Comparison of ENCODE assay signal across 8 cellular contexts in genomic region chr5:139649082-139649991, GRCh38. TPM values are rescaled to one million over a fixed set of nuclear protein-coding genes. Genes with fewer than 3 reads are reported as not detected.
DNase-seq lines count a peak whose midpoint lies in the region; ATAC-seq and TF ChIP-seq lines count a peak whose summit lies in the region.

No MANE protein-coding gene starts in this region.

- H3K9me3 ChIP-seq in CD4-positive, alpha-beta memory T cell (ENCODE audit: control insufficient read depth in 1 of 2, low read length in 2 of 2), result no peaks in the 10 kb centered on the region
- H3K9me3 ChIP-seq in HUES64 (ENCODE audit: insufficient read depth, low read depth, low read length) (no peaks in the 10 kb centered on the region), right cardiac atrium (ENCODE audit: control insufficient read depth, low read length) (no peaks in the 10 kb centered on the region), sigmoid colon (no peaks in the 10 kb centered on the region)

- TF ChIP-seq CTCF in sigmoid colon (IDR thresholded peaks at IDR 0.05), result no peak

- H3K4me3 Mint-ChIP-seq in CD4-positive, alpha-beta memory T cell, result peak overlapping the region; percentile 76 to 89 (median 84)
- peak overlapping the region; percentile 73 for H3K4me3 Mint-ChIP-seq in activated T-helper 2 cell treated with anti-CD3 and anti-CD28 coated beads, Interferon-gamma antibody, Interleukin-2, Interleukin-4, amounts not matched to agents 10 μg/mL and 5 μg/mL and 100 μg/mL, durations not matched to agents 14 hours and 24 hours and 36 hours (ENCODE audit: low read depth)

- H3K27ac Mint-ChIP-seq in CD4-positive, alpha-beta memory T cell, result peak overlapping the region in 1 of 7 donors; percentile 74
- no peak overlapping the region for H3K27ac Mint-ChIP-seq in activated T-helper 2 cell treated with anti-CD3 and anti-CD28 coated beads, Interferon-gamma antibody, Interleukin-2, Interleukin-4, amounts not matched to agents 10 μg/mL and 5 μg/mL and 100 μg/mL, durations not matched to agents 14 hours and 24 hours and 36 hours

- TF ChIP-seq POLR2A in sigmoid colon (IDR thresholded peaks at IDR 0.05), result no peak

- WGBS in HUES64, result under 1% methylated on average over 75 of the region's 77 CpGs
- WGBS in right cardiac atrium, result under 1% methylated on average over 77 of the region's 77 CpGs
- WGBS in sigmoid colon, 2 donors, result 0 to 1% methylated on average over 77 of the region's 77 CpGs

- H3K36me3 Mint-ChIP-seq in CD4-positive, alpha-beta memory T cell, result no peaks in the 10 kb centered on the region
- H3K36me3 Mint-ChIP-seq in activated T-helper 2 cell treated with anti-CD3 and anti-CD28 coated beads, Interferon-gamma antibody, Interleukin-2, Interleukin-4, amounts not matched to agents 10 μg/mL and 5 μg/mL and 100 μg/mL, durations not matched to agents 14 hours and 24 hours and 36 hours (ENCODE audit: low read depth), result peaks cover 2% of the 10 kb centered on the region

- no peaks in the 10 kb centered on the region for H3K36me3 ChIP-seq in CD4-positive, alpha-beta memory T cell (ENCODE audit: insufficient read depth, low read length)
- no peaks in the 10 kb centered on the region for H3K36me3 ChIP-seq in HUES64 (ENCODE audit: insufficient read depth, low read length)
- no peaks in the 10 kb centered on the region for H3K36me3 ChIP-seq in sigmoid colon

- POLR2A ChIA-PET in CD4-positive, alpha-beta memory T cell (lab: Charles Lee; ENCODE audit: partially characterized antibody), result interaction anchor here (1.4 to 2.5 kb wide), 2 partner anchors 12 to 41 kb away, joined by 3 to 28 read pairs; no protein-coding TSS in a partner anchor

- peak overlapping the region; percentile 79 for H3K9ac ChIP-seq in HUES64 (ENCODE audit: low read depth, low read length)

- H3K4me3 ChIP-seq in CD4-positive, alpha-beta memory T cell (ENCODE audit: low read length in 2 of 2), result peak overlapping the region in 1 of 2 donors; percentile 27
- peak overlapping the region; percentile 87 for H3K4me3 ChIP-seq in HUES64 (ENCODE audit: low read length)
- H3K4me3 ChIP-seq in right cardiac atrium (ENCODE audit: low read length), result peak overlapping the region; percentile 90
- H3K4me3 ChIP-seq in sigmoid colon, result peak overlapping the region; percentile 65 to 92 (median 76)

- no peak overlapping the region for H3K27ac ChIP-seq in CD4-positive, alpha-beta memory T cell (ENCODE audit: low read depth, low read length)
- peak overlapping the region; percentile 94 for H3K27ac ChIP-seq in HUES64 (ENCODE audit: low read depth, low read length)
- H3K27ac ChIP-seq in right cardiac atrium (ENCODE audit: low read length), result peak overlapping the region; percentile 92
- H3K27ac ChIP-seq in sigmoid colon, result peak overlapping the region; percentile 92 to 95 (median 94)

- DNase-seq in CD4-positive, alpha-beta memory T cell, result no peak
- DNase-seq in activated T-helper 2 cell treated with anti-CD3 and anti-CD28 coated beads, Interferon-gamma antibody, Interleukin-2, Interleukin-4, amounts not matched to agents 10 μg/mL and 5 μg/mL and 100 μg/mL, durations not matched to agents 14 hours and 24 hours and 36 hours (ENCODE audit: low spot score), result no peak
- peak in 2 of 3 donors; percentile 72 to 79 for DNase-seq in right cardiac atrium
- peak; percentile 69 for DNase-seq in sigmoid colon
- no peak for DNase-seq in NCI-H146 (lab: John Stamatoyannopoulos, UW)
- no peak for DNase-seq in AG08396 (ENCODE audit: low spot score)

- peaks cover 37% of the 10 kb centered on the region for H3K4me1 ChIP-seq in CD4-positive, alpha-beta memory T cell (ENCODE audit: insufficient read depth, low read length)
- peaks cover 38% of the 10 kb centered on the region for H3K4me1 ChIP-seq in HUES64 (ENCODE audit: insufficient read depth, low read length)
- peaks cover 16% of the 10 kb centered on the region for H3K4me1 ChIP-seq in right cardiac atrium (ENCODE audit: control insufficient read depth, insufficient read depth, low read length)
- peaks cover 0 to 71% (median 69%) of the 10 kb centered on the region in 4 donors for H3K4me1 ChIP-seq in sigmoid colon

- no peak for TF ChIP-seq EP300 in sigmoid colon (IDR thresholded peaks at IDR 0.05)

- ATAC-seq in right cardiac atrium (peak; percentile 0 to 1), HG02840 (IDR thresholded peaks at IDR 0.05; ENCODE audit: low FRiP score, unreplicated experiment) (no peak)

- peaks cover 12 to 65% (median 24%) of the 10 kb centered on the region in 4 donors for H3K4me1 Mint-ChIP-seq in CD4-positive, alpha-beta memory T cell
- peaks cover 28% of the 10 kb centered on the region for H3K4me1 Mint-ChIP-seq in activated T-helper 2 cell treated with anti-CD3 and anti-CD28 coated beads, Interferon-gamma antibody, Interleukin-2, Interleukin-4, amounts not matched to agents 10 μg/mL and 5 μg/mL and 100 μg/mL, durations not matched to agents 14 hours and 24 hours and 36 hours (ENCODE audit: low read depth)

- H3K27me3 ChIP-seq in CD4-positive, alpha-beta memory T cell (ENCODE audit: insufficient read depth, low read length), result peaks cover 41% of the 10 kb centered on the region
- H3K27me3 ChIP-seq in HUES64 (ENCODE audit: insufficient read depth, low read length) (peaks cover 32% of the 10 kb centered on the region), right cardiac atrium (ENCODE audit: control insufficient read depth, insufficient read depth) (no peaks in the 10 kb centered on the region), sigmoid colon (peaks cover 0 to 20% (median 0%) of the 10 kb centered on the region in 3 donors)

- peaks cover 38 to 51% of the 10 kb centered on the region in 2 donors for H3K27me3 Mint-ChIP-seq in CD4-positive, alpha-beta memory T cell
- H3K27me3 Mint-ChIP-seq in activated T-helper 2 cell treated with anti-CD3 and anti-CD28 coated beads, Interferon-gamma antibody, Interleukin-2, Interleukin-4, amounts not matched to agents 10 μg/mL and 5 μg/mL and 100 μg/mL, durations not matched to agents 14 hours and 24 hours and 36 hours (ENCODE audit: low read depth), result peaks cover 61% of the 10 kb centered on the region

- peaks cover 0 to 2% (median 0%) of the 10 kb centered on the region in 8 donors for H3K9me3 Mint-ChIP-seq in CD4-positive, alpha-beta memory T cell
- H3K9me3 Mint-ChIP-seq in activated T-helper 2 cell treated with anti-CD3 and anti-CD28 coated beads, Interferon-gamma antibody, Interleukin-2, Interleukin-4, amounts not matched to agents 10 μg/mL and 5 μg/mL and 100 μg/mL, durations not matched to agents 14 hours and 24 hours and 36 hours, result no peaks in the 10 kb centered on the region

- CTCF ChIA-PET in CD4-positive, alpha-beta memory T cell (lab: Charles Lee; ENCODE audit: partially characterized antibody), result interaction anchor here (1.0 to 1.9 kb wide), 3 partner anchors 13 to 126 kb away, joined by 3 to 7 read pairs (median 3); no protein-coding TSS in a partner anchor

- intact Hi-C loops in CD4-positive, alpha-beta memory T cell (cut with micrococcal nuclease), result no loop called here
- intact Hi-C loops in activated T-helper 2 cell treated with anti-CD3 and anti-CD28 coated beads, Interferon-gamma antibody, Interleukin-2, Interleukin-4, amounts not matched to agents 10 μg/mL and 5 μg/mL and 100 μg/mL, durations not matched to agents 14 hours and 24 hours and 36 hours (cut with micrococcal nuclease), result no loop called here
- intact Hi-C loops in right cardiac atrium (cut with DNase I), result no loop called here
- intact Hi-C loops in sigmoid colon (cut with DNase I), result no loop called here

RNA-seq across cellular contexts. Expression of gene CXXC5, which starts 1.2 kb away (rescaled TPM):
- total RNA-seq in CD4-positive, alpha-beta memory T cell, result 1 to 10 TPM; 1.6 to 3.6 TPM
- 1 to 10 TPM; 2.7 to 5.5 TPM for polyA plus RNA-seq in CD4-positive, alpha-beta memory T cell
- 83.6 TPM for polyA plus RNA-seq in HUES64 (2013, experiment 1 of 2)
- polyA plus RNA-seq in HUES64 (2013, experiment 2 of 2), result 88.1 TPM
- 1.3 and 2.9 TPM in 2 replicates for total RNA-seq in activated T-helper 2 cell treated with anti-CD3 and anti-CD28 coated beads, Interferon-gamma antibody, Interleukin-2, Interleukin-4, amounts not matched to agents 10 μg/mL and 5 μg/mL and 100 μg/mL, durations not matched to agents 14 hours and 24 hours and 36 hours
- total RNA-seq in right cardiac atrium (10 to 100 TPM; 33.9 to 70.5 (median 55.9) TPM), sigmoid colon (10 to 100 TPM; 16.7 to 25.3 (median 18.5) TPM)
- polyA plus RNA-seq in right cardiac atrium (47.5 TPM), sigmoid colon (10 to 100 TPM; 15.7 to 30.0 (median 28.1) TPM)

Comparison
In these comparisons a context has a peak if more than half of its experiments do, and no peak if none do; other contexts are left out.
1. DNase-seq: peak in right cardiac atrium (2 of 3) and sigmoid colon (single experiment); none in CD4-positive, alpha-beta memory T cell (0 of 5), activated T-helper 2 cell treated with anti-CD3 and anti-CD28 coated beads, Interferon-gamma antibody, Interleukin-2, Interleukin-4, amounts not matched to agents 10 μg/mL and 5 μg/mL and 100 μg/mL, durations not matched to agents 14 hours and 24 hours and 36 hours (single experiment), NCI-H146 (single experiment) and AG08396 (single experiment).